1 cellular context compared by ENCODE assay signal in genomic region chr2:19774788-19775156, GRCh38.
TF ChIP-seq lines count a peak whose summit lies in the region.

No MANE protein-coding gene starts in this region.

TF ChIP-seq in HCT116, 20 proteins besides CTCF, POLR2A, EP300 and RAD21 (continued from another document):
- no peak for TF ChIP-seq ZBTB33 (IDR thresholded peaks at IDR 0.05; ENCODE audit: extremely low read depth, insufficient replicate concordance, low read length)
- TF ChIP-seq EGR1 (IDR thresholded peaks at IDR 0.05; ENCODE audit: low read depth) = no peak
- TF ChIP-seq ZFX (IDR thresholded peaks at IDR 0.05) = no peak
- TF ChIP-seq EZH2phosphoT487 (IDR thresholded peaks at IDR 0.05; ENCODE audit: borderline replicate concordance) = no peak
- no peak for TF ChIP-seq SRF (IDR thresholded peaks at IDR 0.05; ENCODE audit: low read depth)
- TF ChIP-seq TCF7L2 (IDR thresholded peaks at IDR 0.05; ENCODE audit: borderline replicate concordance, extremely low read depth, insufficient read depth, insufficient read length) = no peak
- TF ChIP-seq CEBPB (IDR thresholded peaks at IDR 0.05; ENCODE audit: low read depth) = no peak
- TF ChIP-seq YY1 (IDR thresholded peaks at IDR 0.05; ENCODE audit: extremely low read depth, insufficient replicate concordance, low read depth, low read length) = no peak
TF ChIP-seq in HCT116: peak in this region for 0.
